ENCODE assay signal across 21 cellular contexts in genomic region chr16:81335669-81336068, GRCh38. TPM values are rescaled to one million over a fixed set of nuclear protein-coding genes. Genes with fewer than 3 reads are reported as not detected.
DNase-seq lines count a peak whose midpoint lies in the region; ATAC-seq and TF ChIP-seq lines count a peak whose summit lies in the region.
"Had no signal": no experiment of that assay in that cellular context is flagged by ENCODE, and none has a peak within 500 bp of the region (broad histone marks: within the 10 kb centered on the region; RNA-seq: fewer than 3 reads in every experiment).

No MANE protein-coding gene starts in this region.

- TF ChIP-seq CTCF in HFFc6 (IDR thresholded peaks at IDR 0.05), result no peak
- TF ChIP-seq CTCF in BE2C (IDR thresholded peaks at IDR 0.05; ENCODE audit: low read depth, low read length), result no peak

- H3K4me3 Mint-ChIP-seq in HFFc6, result no peak overlapping the region
- no peak overlapping the region for H3K4me3 Mint-ChIP-seq in stimulated activated naive B cell treated with anti-CD40 and anti-IgM and Interleukin-4, amounts not matched to agents 10 μg/mL and 1 μg/mL and 100 μg/mL, for 72 hours
- H3K4me3 Mint-ChIP-seq: CD4-positive, alpha-beta memory T cell; central memory CD8-positive, alpha-beta T cell; memory B cell had no signal

- H3K36me3 ChIP-seq in BE2C, result no peaks in the 10 kb centered on the region
- H3K36me3 ChIP-seq: transverse colon had no signal

- H3K27ac Mint-ChIP-seq in HFFc6, result peak overlapping the region; percentile 34
- H3K27ac Mint-ChIP-seq in stimulated activated naive B cell treated with anti-CD40 and anti-IgM and Interleukin-4, amounts not matched to agents 10 μg/mL and 1 μg/mL and 100 μg/mL, for 72 hours, result no peak overlapping the region
- H3K27ac Mint-ChIP-seq: CD4-positive, alpha-beta memory T cell; memory B cell had no signal

- no peak overlapping the region for H3K4me3 ChIP-seq in BE2C (ENCODE audit: low read depth, low read length)
- H3K4me3 ChIP-seq: esophagus squamous epithelium, transverse colon had no signal

- no peaks in the 10 kb centered on the region for H3K27me3 Mint-ChIP-seq in HFFc6 (ENCODE audit: insufficient read depth)
- no peaks in the 10 kb centered on the region for H3K27me3 Mint-ChIP-seq in stimulated activated naive B cell treated with anti-CD40 and anti-IgM and Interleukin-4, amounts not matched to agents 10 μg/mL and 1 μg/mL and 100 μg/mL, for 72 hours
- H3K27me3 Mint-ChIP-seq: CD4-positive, alpha-beta memory T cell; central memory CD8-positive, alpha-beta T cell; memory B cell had no signal

- H3K9me3 Mint-ChIP-seq in HFFc6, result no peaks in the 10 kb centered on the region; the same call in 1 of the 2 replicates
- peaks cover 0 to under 1% of the 10 kb centered on the region in 2 donors for H3K9me3 Mint-ChIP-seq in stimulated activated naive B cell treated with anti-CD40 and anti-IgM and Interleukin-4, amounts not matched to agents 10 μg/mL and 1 μg/mL and 100 μg/mL, for 72 hours
- H3K9me3 Mint-ChIP-seq: memory B cell had no signal

- peak; percentile 85 to 87 for ATAC-seq in stimulated activated naive B cell treated with anti-CD40 and anti-IgM and Interleukin-4, amounts not matched to agents 10 μg/mL and 1 μg/mL and 100 μg/mL, for 72 hours (replicated peaks)

- no peaks in the 10 kb centered on the region for H3K27me3 ChIP-seq in BE2C
- H3K27me3 ChIP-seq: esophagus squamous epithelium, transverse colon had no signal

- H3K4me1 ChIP-seq in BE2C, result no peaks in the 10 kb centered on the region
- H3K4me1 ChIP-seq: transverse colon had no signal

- no peaks in the 10 kb centered on the region; the same call in 1 of the 2 replicates for H3K9me3 ChIP-seq in BE2C
- H3K9me3 ChIP-seq: esophagus squamous epithelium, transverse colon had no signal

- peaks cover 10% of the 10 kb centered on the region for H3K36me3 Mint-ChIP-seq in HFFc6 (ENCODE audit: low read depth)
- H3K36me3 Mint-ChIP-seq in stimulated activated naive B cell treated with anti-CD40 and anti-IgM and Interleukin-4, amounts not matched to agents 10 μg/mL and 1 μg/mL and 100 μg/mL, for 72 hours, result peaks cover 10 to 25% of the 10 kb centered on the region in 2 donors

- DNase-seq in activated naive CD4-positive, alpha-beta T cell treated with Interleukin-2 at 50 U/mL for 16 hours, result peak; percentile 33
- no peak for DNase-seq in activated naive CD4-positive, alpha-beta T cell (lab: John Stamatoyannopoulos, UW)
- DNase-seq in HFFc6 (no peak), NCI-H146 (lab: John Stamatoyannopoulos, UW) (no peak), BE2C (no peak)
- DNase-seq in activated naive CD4-positive, alpha-beta T cell treated with anti-CD3 and anti-CD28 coated beads, Interleukin-2, amount 50 U/mL, for 16 hours, result peak; percentile 26
- DNase-seq in stimulated activated naive B cell treated with anti-CD40 and anti-IgM and Interleukin-4, amounts not matched to agents 10 μg/mL and 1 μg/mL and 100 μg/mL, for 72 hours, result peak; percentile 3
- DNase-seq: activated gamma-delta T cell treated with Interleukin-2 at 50 U/mL for 16 hours; CD4-positive, alpha-beta memory T cell; DMS153; effector CD8-positive, alpha-beta T cell; esophagus squamous epithelium; GDM1; kidney glomerular epithelial cell; NCI-H1436 treated with DMSO at 0.1 percent for 48 hours; occipital lobe; Right ventricle myocardium superior; small intestine; transverse colon had no signal

- H3K4me1 Mint-ChIP-seq in HFFc6 (ENCODE audit: low read depth), result peaks cover 16% of the 10 kb centered on the region
- peaks cover 0 to 6% of the 10 kb centered on the region in 2 donors for H3K4me1 Mint-ChIP-seq in stimulated activated naive B cell treated with anti-CD40 and anti-IgM and Interleukin-4, amounts not matched to agents 10 μg/mL and 1 μg/mL and 100 μg/mL, for 72 hours

RNA-seq across cellular contexts. Expression of gene GAN, which starts 20.9 kb away (rescaled TPM):
- total RNA-seq in HFFc6 (2021; fragmentation: NEBNext Ultra II Directional; extraction: Animal tissue kit (Norgen Biotek cat#: 25700)), result 1 to 10 TPM; 5.6 to 8.6 (median 6.2) TPM
- 1.8 TPM for polyA plus RNA-seq in BE2C (2012; ENCODE audit: insufficient read depth, insufficient read length, low read depth)

Comparison
In these comparisons a context has a peak if more than half of its experiments do, and no peak if none do; other contexts are left out.
1. DNase-seq: peak in activated naive CD4-positive, alpha-beta T cell treated with Interleukin-2 at 50 U/mL for 16 hours (single experiment), activated naive CD4-positive, alpha-beta T cell treated with anti-CD3 and anti-CD28 coated beads, Interleukin-2, amount 50 U/mL, for 16 hours (single experiment) and stimulated activated naive B cell treated with anti-CD40 and anti-IgM and Interleukin-4, amounts not matched to agents 10 μg/mL and 1 μg/mL and 100 μg/mL, for 72 hours (single experiment); none in activated naive CD4-positive, alpha-beta T cell (0 of 4), HFFc6 (single experiment), NCI-H146 (single experiment) and BE2C (single experiment).